25 cellular contexts compared by ENCODE assay signal in genomic region chr12:78680596-78680995, GRCh38.
DNase-seq lines count a peak whose midpoint lies in the region; ATAC-seq and TF ChIP-seq lines count a peak whose summit lies in the region.
"Had no signal": no experiment of that assay in that cellular context is flagged by ENCODE, and none has a peak within 500 bp of the region (broad histone marks: within the 10 kb centered on the region; RNA-seq: fewer than 3 reads in every experiment).

No MANE protein-coding gene starts in this region.

- peak overlapping the region; percentile 56 for H4K8ac ChIP-seq in mesendoderm (ENCODE audit: low read depth, low read length)

- H3K36me3 ChIP-seq in mesendoderm (ENCODE audit: control insufficient read depth, insufficient read depth, low read length) (no peaks in the 10 kb centered on the region), gastroesophageal sphincter (no peaks in the 10 kb centered on the region)
- H3K36me3 ChIP-seq: SJCRH30 had no signal

- H3K27me3 ChIP-seq in mesendoderm (ENCODE audit: insufficient read depth, low read length, poor library complexity) (no peaks in the 10 kb centered on the region), gastroesophageal sphincter (no peaks in the 10 kb centered on the region)
- H3K27me3 ChIP-seq: SJCRH30 had no signal

- intact Hi-C loops in posterior vena cava (cut with DNase I), result no loop called here

- H3K9me3 ChIP-seq in gastroesophageal sphincter, result no peaks in the 10 kb centered on the region
- H3K9me3 ChIP-seq: A549, Caco-2, SJCRH30 had no signal

- H3K4me3 ChIP-seq in mesendoderm (ENCODE audit: low read length), result no peak overlapping the region
- no peak overlapping the region for H3K4me3 ChIP-seq in gastroesophageal sphincter
- H3K4me3 ChIP-seq: A549, GM12878, GM23248, K562, SJCRH30 had no signal

- no peaks in the 10 kb centered on the region for H3K79me1 ChIP-seq in mesendoderm (ENCODE audit: low read length)

- TF ChIP-seq CTCF in gastroesophageal sphincter (IDR thresholded peaks at IDR 0.05), result no peak

- H2BK15ac ChIP-seq in mesendoderm (replicated peaks; ENCODE audit: low read depth), result peak overlapping the region; percentile 57

- H2AK5ac ChIP-seq in mesendoderm (ENCODE audit: low read length), result no peak overlapping the region

- ATAC-seq in stimulated activated naive CD8-positive, alpha-beta T cell treated with anti-CD3 and anti-CD28 coated beads, Interleukin-15, Interleukin-2, amounts not matched to agents 100 U/mL and 50 U/mL, for 24 hours, result no peak
- no peak for ATAC-seq in gastroesophageal sphincter
- ATAC-seq: A549; CD8-positive, alpha-beta T cell; GM12878; K562; PC-3; Right ventricle myocardium inferior had no signal

- no peak overlapping the region for H3K23ac ChIP-seq in mesendoderm (ENCODE audit: low read length)

- peak; percentile 10 for DNase-seq in NCI-H82 (lab: John Stamatoyannopoulos, UW)
- no peak for DNase-seq in NCI-H82 treated with DMSO at 0.1 percent for 48 hours (lab: John Stamatoyannopoulos, UW; ENCODE audit: unreplicated experiment)
- peak; percentile 71 for DNase-seq in NCI-H69 (lab: John Stamatoyannopoulos, UW)
- peak; percentile 93 for DNase-seq in mesendoderm
- DNase-seq in stimulated activated naive CD8-positive, alpha-beta T cell treated with anti-CD3 and anti-CD28 coated beads, Interleukin-15, Interleukin-2, amounts not matched to agents 100 U/mL and 50 U/mL, for 24 hours, result no peak
- DNase-seq in posterior vena cava (ENCODE audit: low spot score), result no peak
- DNase-seq: Caco-2; CD8-positive, alpha-beta T cell; GDM1; GM23248; H9; Kasumi-1; MV-4-11; NCI-H1105; NCI-H1694 treated with DMSO at 0.1 percent for 48 hours; NCI-H446; NCI-H524 treated with DMSO at 0.1 percent for 48 hours; PC-3 had no signal

- no CpG with 5 or more reads among the region's 4 CpGs for WGBS in mesendoderm (ENCODE audit: extremely low coverage, insufficient coverage, low lambda C conversion rate)
- 63 to 79% methylated on average over 3 to 4 of the region's 4 CpGs for WGBS in gastroesophageal sphincter (ENCODE audit: low coverage in 1 of 2), 2 donors

- H3K9ac ChIP-seq in mesendoderm (ENCODE audit: low read length), result no peak overlapping the region
- H3K9ac ChIP-seq: GM23248 had no signal

- peaks cover 5% of the 10 kb centered on the region for H3K4me1 ChIP-seq in mesendoderm (ENCODE audit: control insufficient read depth, low read depth, low read length)
- no peaks in the 10 kb centered on the region for H3K4me1 ChIP-seq in gastroesophageal sphincter
- H3K4me1 ChIP-seq: Caco-2 had no signal

- H3K4ac ChIP-seq in mesendoderm (ENCODE audit: low read depth, low read length), result no peak overlapping the region

- TF ChIP-seq POLR2A in gastroesophageal sphincter (IDR thresholded peaks at IDR 0.05), result no peak

- TF ChIP-seq EP300 in gastroesophageal sphincter (IDR thresholded peaks at IDR 0.05), result no peak

- H2BK120ac ChIP-seq in mesendoderm (ENCODE audit: low read depth, low read length), result no peak overlapping the region

- H3K18ac ChIP-seq in mesendoderm (ENCODE audit: low read length), result no peak overlapping the region

- no peak overlapping the region for H3K4me2 ChIP-seq in mesendoderm (ENCODE audit: low read length)
- H3K4me2 ChIP-seq: A549 had no signal

- H3K27ac ChIP-seq in mesendoderm (ENCODE audit: low read depth, low read length) (peak overlapping the region; percentile 58), gastroesophageal sphincter (no peak overlapping the region)
- H3K27ac ChIP-seq: A549, C4-2B, GM23248, SJCRH30 had no signal

- H4K5ac ChIP-seq in mesendoderm (ENCODE audit: low read length), result no peak overlapping the region

- H2BK5ac ChIP-seq in mesendoderm (ENCODE audit: low read length), result no peak overlapping the region

- no peaks in the 10 kb centered on the region for H3K79me2 ChIP-seq in mesendoderm (ENCODE audit: control insufficient read depth, insufficient read depth, low read length)

- no peak overlapping the region for H3K56ac ChIP-seq in mesendoderm (ENCODE audit: low read length)

Comparison
In these comparisons a context has a peak if more than half of its experiments do, and no peak if none do; other contexts are left out.
1. DNase-seq: peak in NCI-H82 (single experiment), NCI-H69 (single experiment) and mesendoderm (single experiment); none in NCI-H82 treated with DMSO at 0.1 percent for 48 hours (single experiment), stimulated activated naive CD8-positive, alpha-beta T cell treated with anti-CD3 and anti-CD28 coated beads, Interleukin-15, Interleukin-2, amounts not matched to agents 100 U/mL and 50 U/mL, for 24 hours (single experiment) and posterior vena cava (single experiment).